Comparison of ENCODE assay signal across 8 cellular contexts in genomic region chr10:75111367-75111905, GRCh38. TPM values are rescaled to one million over a fixed set of nuclear protein-coding genes. Genes with fewer than 3 reads are reported as not detected.
DNase-seq lines count a peak whose midpoint lies in the region; ATAC-seq and TF ChIP-seq lines count a peak whose summit lies in the region.

Gene SAMD8, plus strand, starts transcription at chr10:75111656. Its CDS starts 38,873 bp downstream, at chr10:75150529.

- ATAC-seq in GM21367 (IDR thresholded peaks at IDR 0.05; ENCODE audit: unreplicated experiment) (peak; percentile 66), natural killer cell (peak; percentile 80 to 90 (median 86))
- peak; percentile 83 to 87 for ATAC-seq in stimulated activated naive B cell treated with anti-CD40 and anti-IgM and Interleukin-4, amounts not matched to agents 10 μg/mL and 1 μg/mL and 100 μg/mL, for 72 hours (replicated peaks)

- DNase-seq in COLO668 (lab: John Stamatoyannopoulos, UW; ENCODE audit: unreplicated experiment) (peak; percentile 95), RPMI8226 (peak; percentile 94), fibroblast of mammary gland (ENCODE audit: low read depth) (peak; percentile 94), natural killer cell (peak; percentile 91)
- DNase-seq in activated T-helper 2 cell treated with anti-CD3 and anti-CD28 coated beads, Interferon-gamma antibody, Interleukin-2, Interleukin-4, amounts not matched to agents 10 μg/mL and 5 μg/mL and 100 μg/mL, durations not matched to agents 14 hours and 24 hours and 36 hours (ENCODE audit: low spot score): peak; percentile 97
- peak; percentile 99 for DNase-seq in stimulated activated naive B cell treated with anti-CD40 and anti-IgM and Interleukin-4, amounts not matched to agents 10 μg/mL and 1 μg/mL and 100 μg/mL, for 72 hours

- TF ChIP-seq CTCF in fibroblast of mammary gland (conservative IDR thresholded peaks at IDR 0.05; ENCODE audit: control insufficient read depth, insufficient read depth, low read depth, low read length) (no peak), natural killer cell (IDR thresholded peaks at IDR 0.05) (no peak)

- no peaks in the 10 kb centered on the region for H3K9me3 Mint-ChIP-seq in activated T-helper 2 cell treated with anti-CD3 and anti-CD28 coated beads, Interferon-gamma antibody, Interleukin-2, Interleukin-4, amounts not matched to agents 10 μg/mL and 5 μg/mL and 100 μg/mL, durations not matched to agents 14 hours and 24 hours and 36 hours
- no peaks in the 10 kb centered on the region for H3K9me3 Mint-ChIP-seq in natural killer cell
- no peaks in the 10 kb centered on the region for H3K9me3 Mint-ChIP-seq in stimulated activated naive B cell treated with anti-CD40 and anti-IgM and Interleukin-4, amounts not matched to agents 10 μg/mL and 1 μg/mL and 100 μg/mL, for 72 hours

- peak within 1 kb of the TSS; percentile 90 for H3K27ac Mint-ChIP-seq in activated T-helper 2 cell treated with anti-CD3 and anti-CD28 coated beads, Interferon-gamma antibody, Interleukin-2, Interleukin-4, amounts not matched to agents 10 μg/mL and 5 μg/mL and 100 μg/mL, durations not matched to agents 14 hours and 24 hours and 36 hours
- H3K27ac Mint-ChIP-seq in natural killer cell: peak within 1 kb of the TSS; percentile 83 to 94
- peak within 1 kb of the TSS; percentile 95 for H3K27ac Mint-ChIP-seq in stimulated activated naive B cell treated with anti-CD40 and anti-IgM and Interleukin-4, amounts not matched to agents 10 μg/mL and 1 μg/mL and 100 μg/mL, for 72 hours

- TF ChIP-seq RAD21 in Ishikawa (IDR thresholded peaks at IDR 0.05; ENCODE audit: low read depth): no peak

- H3K36me3 Mint-ChIP-seq in activated T-helper 2 cell treated with anti-CD3 and anti-CD28 coated beads, Interferon-gamma antibody, Interleukin-2, Interleukin-4, amounts not matched to agents 10 μg/mL and 5 μg/mL and 100 μg/mL, durations not matched to agents 14 hours and 24 hours and 36 hours (ENCODE audit: low read depth): peaks cover 8% of the 10 kb centered on the region
- H3K36me3 Mint-ChIP-seq in natural killer cell: no peaks in the 10 kb centered on the region
- H3K36me3 Mint-ChIP-seq in stimulated activated naive B cell treated with anti-CD40 and anti-IgM and Interleukin-4, amounts not matched to agents 10 μg/mL and 1 μg/mL and 100 μg/mL, for 72 hours: peaks cover 0 to 20% of the 10 kb centered on the region in 2 donors

- H3K27me3 Mint-ChIP-seq in activated T-helper 2 cell treated with anti-CD3 and anti-CD28 coated beads, Interferon-gamma antibody, Interleukin-2, Interleukin-4, amounts not matched to agents 10 μg/mL and 5 μg/mL and 100 μg/mL, durations not matched to agents 14 hours and 24 hours and 36 hours (ENCODE audit: low read depth): no peaks in the 10 kb centered on the region
- no peaks in the 10 kb centered on the region for H3K27me3 Mint-ChIP-seq in natural killer cell (ENCODE audit: low read depth in 2 of 2)
- no peaks in the 10 kb centered on the region for H3K27me3 Mint-ChIP-seq in stimulated activated naive B cell treated with anti-CD40 and anti-IgM and Interleukin-4, amounts not matched to agents 10 μg/mL and 1 μg/mL and 100 μg/mL, for 72 hours

- TF ChIP-seq EP300 in Ishikawa (IDR thresholded peaks at IDR 0.05; ENCODE audit: borderline replicate concordance): no peak

- H3K4me3 ChIP-seq in fibroblast of mammary gland (ENCODE audit: control insufficient read depth, low read depth, low read length): peak within 1 kb of the TSS; percentile 92

- intact Hi-C loops in activated T-helper 2 cell treated with anti-CD3 and anti-CD28 coated beads, Interferon-gamma antibody, Interleukin-2, Interleukin-4, amounts not matched to agents 10 μg/mL and 5 μg/mL and 100 μg/mL, durations not matched to agents 14 hours and 24 hours and 36 hours (cut with micrococcal nuclease): loop anchor here (1.0 to 10.0 kb wide), 3 partner anchors 123 to 1327 kb away; partner anchors contain the start of genes CHCHD1 and ZSWIM8
- intact Hi-C loops in natural killer cell (cut with micrococcal nuclease): loop anchor here (2.0 to 10.0 kb wide), 3 partner anchors 73 to 961 kb away; partner anchors contain the start of genes ADK, AP3M1 and COMTD1

- H3K4me1 Mint-ChIP-seq in activated T-helper 2 cell treated with anti-CD3 and anti-CD28 coated beads, Interferon-gamma antibody, Interleukin-2, Interleukin-4, amounts not matched to agents 10 μg/mL and 5 μg/mL and 100 μg/mL, durations not matched to agents 14 hours and 24 hours and 36 hours (ENCODE audit: low read depth): peaks cover 43% of the 10 kb centered on the region
- peaks cover 31 to 37% of the 10 kb centered on the region in 2 donors for H3K4me1 Mint-ChIP-seq in natural killer cell
- peaks cover 31 to 59% of the 10 kb centered on the region in 2 donors for H3K4me1 Mint-ChIP-seq in stimulated activated naive B cell treated with anti-CD40 and anti-IgM and Interleukin-4, amounts not matched to agents 10 μg/mL and 1 μg/mL and 100 μg/mL, for 72 hours

- peak within 1 kb of the TSS; percentile 89 for H3K4me3 Mint-ChIP-seq in activated T-helper 2 cell treated with anti-CD3 and anti-CD28 coated beads, Interferon-gamma antibody, Interleukin-2, Interleukin-4, amounts not matched to agents 10 μg/mL and 5 μg/mL and 100 μg/mL, durations not matched to agents 14 hours and 24 hours and 36 hours (ENCODE audit: low read depth)
- H3K4me3 Mint-ChIP-seq in natural killer cell: peak within 1 kb of the TSS; percentile 98
- H3K4me3 Mint-ChIP-seq in stimulated activated naive B cell treated with anti-CD40 and anti-IgM and Interleukin-4, amounts not matched to agents 10 μg/mL and 1 μg/mL and 100 μg/mL, for 72 hours: peak within 1 kb of the TSS; percentile 90 to 100

TF ChIP-seq in Ishikawa, 13 proteins besides CTCF, POLR2A, EP300 and RAD21:
- no peak; the same call in 1 of the 2 replicates for TF ChIP-seq CEBPB (IDR thresholded peaks at IDR 0.05)
- TF ChIP-seq EGR1 (IDR thresholded peaks at IDR 0.05): peak; percentile 90
- peak; percentile 66 for TF ChIP-seq MAX (IDR thresholded peaks at IDR 0.05)
- peak; percentile 12; the same call in 1 of the 2 replicates for TF ChIP-seq TAF1 (IDR thresholded peaks at IDR 0.05; ENCODE audit: low read depth)
- TF ChIP-seq NFIC (IDR thresholded peaks at IDR 0.05): no peak
- TF ChIP-seq TCF12 (IDR thresholded peaks at IDR 0.05; ENCODE audit: low read depth): peak; percentile 68; the same call in 1 of the 2 replicates
- peak; percentile 5; the same call in 1 of the 2 replicates for TF ChIP-seq YY1 (IDR thresholded peaks at IDR 0.05; ENCODE audit: low read depth)
- TF ChIP-seq ZBTB7A (IDR thresholded peaks at IDR 0.05; ENCODE audit: low read depth): peak; percentile 95
- TF ChIP-seq CREB1 (IDR thresholded peaks at IDR 0.05; ENCODE audit: low read depth): 0 out of 2 replicates have a peak, but pooled peaks have one; percentile 23

RNA-seq across cellular contexts. Expression of gene SAMD8, which starts in this region (rescaled TPM):
- 14.9 and 15.6 TPM in 2 replicates for total RNA-seq in activated T-helper 2 cell treated with anti-CD3 and anti-CD28 coated beads, Interferon-gamma antibody, Interleukin-2, Interleukin-4, amounts not matched to agents 10 μg/mL and 5 μg/mL and 100 μg/mL, durations not matched to agents 14 hours and 24 hours and 36 hours
- 10 to 100 TPM; 26.6 to 30.9 (median 29.6) TPM for total RNA-seq in natural killer cell

Comparison
In these comparisons a context has a peak if more than half of its experiments do, and no peak if none do; other contexts are left out.
1. Peak in every context shown above with its lines: DNase-seq, ATAC-seq and H3K4me3 ChIP-seq.